ENCODE assay signal across 24 cellular contexts in genomic region chr14:66916421-66916820, GRCh38.
DNase-seq lines count a peak whose midpoint lies in the region; ATAC-seq, FAIRE-seq and TF ChIP-seq lines count a peak whose summit lies in the region.
"Had no signal": no experiment of that assay in that cellular context is flagged by ENCODE, and none has a peak within 500 bp of the region (broad histone marks: within the 10 kb centered on the region; RNA-seq: fewer than 3 reads in every experiment).

No MANE protein-coding gene starts in this region.

- H3K27me3 Mint-ChIP-seq in osteocyte (ENCODE audit: unreplicated experiment) = no peaks in the 10 kb centered on the region
- H3K27me3 Mint-ChIP-seq: B cell; CD4-positive, alpha-beta T cell had no signal

- peaks cover 5% of the 10 kb centered on the region for H3K36me3 Mint-ChIP-seq in osteocyte (ENCODE audit: unreplicated experiment)

- no peaks in the 10 kb centered on the region for H3K27me3 ChIP-seq in liver (ENCODE audit: control insufficient read depth in 4 of 4, insufficient read depth in 4 of 4, low read length in 3 of 4)
- H3K27me3 ChIP-seq in HepG2 (ENCODE audit: control insufficient read depth in 1 of 2, insufficient read depth in 2 of 2, low read length in 2 of 2) = no peaks in the 10 kb centered on the region
- no peaks in the 10 kb centered on the region for H3K27me3 ChIP-seq in PC-3 (ENCODE audit: low read length)
- H3K27me3 ChIP-seq: BLaER1 treated with 17β-estradiol and CSF1 and Interleukin-3, amounts not matched to agents 10 nM and 100 nM had no signal

- H3K79me2 ChIP-seq in HepG2 (ENCODE audit: insufficient read depth, low read length) (no peaks in the 10 kb centered on the region), PC-3 (ENCODE audit: low read length) (no peaks in the 10 kb centered on the region)

- TF ChIP-seq CTCF in liver (IDR thresholded peaks at IDR 0.05; ENCODE audit: low read depth, low read length, missing input control) = no peak
- no peak for TF ChIP-seq CTCF in HepG2 (CRISPR knock-in tag; IDR thresholded peaks at IDR 0.05)
- TF ChIP-seq CTCF in PC-3 (conservative IDR thresholded peaks at IDR 0.05; ENCODE audit: low read depth, low read length) = no peak
- no peak for TF ChIP-seq CTCF in osteocyte (IDR thresholded peaks at IDR 0.05)

- H3K4me1 ChIP-seq in liver (ENCODE audit: control insufficient read depth in 4 of 4, insufficient read depth in 4 of 4, low read length in 3 of 4) = peaks cover 5 to 14% (median 7%) of the 10 kb centered on the region in 4 donors
- H3K4me1 ChIP-seq in HepG2 (ENCODE audit: insufficient read depth, low read length) = peaks cover 23% of the 10 kb centered on the region
- no peaks in the 10 kb centered on the region for H3K4me1 ChIP-seq in PC-3 (ENCODE audit: insufficient read depth, low read length)
- H3K4me1 ChIP-seq: A549; BLaER1 treated with 17β-estradiol and CSF1 and Interleukin-3, amounts not matched to agents 10 nM and 100 nM had no signal

- H3K9me2 ChIP-seq in PC-3 (replicated peaks; ENCODE audit: low read length) = no peaks in the 10 kb centered on the region

- H3K9me3 Mint-ChIP-seq in osteocyte (ENCODE audit: unreplicated experiment) = peaks cover 4% of the 10 kb centered on the region

- intact Hi-C loops in HepG2 (cut with micrococcal nuclease; ENCODE audit: unreplicated experiment) (no loop called here), PC-3 (cut with micrococcal nuclease) (no loop called here)

- H3K27ac ChIP-seq in liver (ENCODE audit: low read depth in 1 of 2, low read length in 2 of 2) (no peak overlapping the region), HepG2 (ENCODE audit: extremely low read length, insufficient read depth, low read length) (no peak overlapping the region), PC-3 (ENCODE audit: low read length) (no peak overlapping the region)
- H3K27ac ChIP-seq: 22Rv1; A549; BLaER1 treated with 17β-estradiol and CSF1 and Interleukin-3, amounts not matched to agents 10 nM and 100 nM; C4-2B had no signal

- no peaks in the 10 kb centered on the region for H3K9me3 ChIP-seq in liver (ENCODE audit: control insufficient read depth in 4 of 4, low read length in 3 of 4)
- H3K9me3 ChIP-seq in HepG2 (ENCODE audit: low read length) = no peaks in the 10 kb centered on the region
- no peaks in the 10 kb centered on the region for H3K9me3 ChIP-seq in PC-3 (ENCODE audit: low read length)
- H3K9me3 ChIP-seq: A549; BLaER1 treated with 17β-estradiol and CSF1 and Interleukin-3, amounts not matched to agents 10 nM and 100 nM; Caco-2 had no signal

- no peak for FAIRE-seq in HepG2 (lab: Jason Lieb, UNC)
- peak; percentile 59 for FAIRE-seq in urothelium cell line (lab: Jason Lieb, UNC)
- FAIRE-seq: A549, D721Med, G401.6, GM12891, GM19239 had no signal

- H3K4me2 ChIP-seq in HepG2 (ENCODE audit: low read depth, low read length) (no peak overlapping the region), PC-3 (ENCODE audit: low read length) (no peak overlapping the region)
- H3K4me2 ChIP-seq: A549; BLaER1 treated with 17β-estradiol and CSF1 and Interleukin-3, amounts not matched to agents 10 nM and 100 nM had no signal

- TF ChIP-seq RAD21 in liver (IDR thresholded peaks at IDR 0.05) (no peak), HepG2 (CRISPR knock-in tag; IDR thresholded peaks at IDR 0.05) (no peak)

- H3K9ac ChIP-seq in liver (ENCODE audit: low read depth in 1 of 2, low read length in 2 of 2) = no peak overlapping the region
- no peak overlapping the region for H3K9ac ChIP-seq in HepG2 (ENCODE audit: insufficient read depth, low read depth, low read length)
- H3K9ac ChIP-seq in PC-3 (ENCODE audit: low read length) = no peak overlapping the region
- H3K9ac ChIP-seq: BLaER1 treated with 17β-estradiol and CSF1 and Interleukin-3, amounts not matched to agents 10 nM and 100 nM had no signal

- H4K20me1 ChIP-seq in HepG2 (ENCODE audit: insufficient read depth, low read length) (no peaks in the 10 kb centered on the region), PC-3 (ENCODE audit: low read length) (no peaks in the 10 kb centered on the region)
- H4K20me1 ChIP-seq: BLaER1 treated with 17β-estradiol and CSF1 and Interleukin-3, amounts not matched to agents 10 nM and 100 nM had no signal

- TF ChIP-seq POLR2A in HepG2 (IDR thresholded peaks at IDR 0.05; ENCODE audit: insufficient read depth in 1 of 2, low read depth in 2 of 2, low read length in 2 of 2) = no peak

- H2AFZ ChIP-seq in HepG2 (ENCODE audit: low read length) = no peak overlapping the region
- H2AFZ ChIP-seq in PC-3 (ENCODE audit: low read length) = no peak overlapping the region

- H3K36me3 ChIP-seq in liver (ENCODE audit: control insufficient read depth in 4 of 4, insufficient read depth in 3 of 4, low read depth in 1 of 4, low read length in 3 of 4) (peaks cover 0 to 3% (median 0%) of the 10 kb centered on the region in 4 donors), HepG2 (replicated peaks in 1 of 2; ENCODE audit: control insufficient read depth in 1 of 2, insufficient read depth in 2 of 2, low read length in 2 of 2) (no peaks in the 10 kb centered on the region), PC-3 (ENCODE audit: low read depth, low read length) (no peaks in the 10 kb centered on the region)

- no TSS peak for BruUV-seq in HepG2 (replicated peaks; lab: Mats Ljungman, UMichigan)
- BruUV-seq in PC-3 (replicated peaks; lab: Mats Ljungman, UMichigan) = TSS peak; percentile 21

- DNase-seq in HepG2 (ENCODE audit: low spot score) (no peak), PC-3 (no peak), left lobe of liver (ENCODE audit: low spot score) (no peak), urothelium cell line (ENCODE audit: low spot score) (no peak), NCI-H748 (lab: John Stamatoyannopoulos, UW; ENCODE audit: unreplicated experiment) (no peak), osteocyte (ENCODE audit: extremely low spot score, unreplicated experiment) (no peak)
- DNase-seq: AML-193; Caco-2; Calu3; CD4-positive, alpha-beta T cell; CD8-positive, alpha-beta T cell; DMS79 treated with DMSO at 0.1 percent for 48 hours; GF-D8 had no signal

- H3F3A ChIP-seq in PC-3 (ENCODE audit: low read length, unreplicated experiment) = no peaks in the 10 kb centered on the region

- H3K4me3 ChIP-seq in liver (ENCODE audit: low read depth in 1 of 3, low read length in 3 of 3) = no peak overlapping the region
- H3K4me3 ChIP-seq in HepG2 (replicated peaks in 1 of 3; ENCODE audit: insufficient read depth in 1 of 3, low read depth in 2 of 3, low read length in 3 of 3) = no peak overlapping the region
- no peak overlapping the region for H3K4me3 ChIP-seq in PC-3 (ENCODE audit: low read length)
- H3K4me3 ChIP-seq: A549; BLaER1 treated with 17β-estradiol and CSF1 and Interleukin-3, amounts not matched to agents 10 nM and 100 nM had no signal

- no peak for ATAC-seq in HepG2
- no peak for ATAC-seq in PC-3
- peak; percentile 81 for ATAC-seq in left lobe of liver
- no peak for ATAC-seq in HG03280 (IDR thresholded peaks at IDR 0.05; ENCODE audit: unreplicated experiment)
- ATAC-seq: A549; CD8-positive, alpha-beta T cell had no signal

- no peak overlapping the region for H3K4me3 Mint-ChIP-seq in osteocyte (ENCODE audit: unreplicated experiment)
- H3K4me3 Mint-ChIP-seq: B cell; CD4-positive, alpha-beta T cell; CD8-positive, alpha-beta T cell had no signal

- in situ Hi-C loops in HepG2 (cut with HindIII; ENCODE audit: extremely low pct_ligation_motif_present, low pct_unique_long_range_greater_than_20kb) = no loop called here

- peaks cover 5% of the 10 kb centered on the region for H3K4me1 Mint-ChIP-seq in osteocyte (ENCODE audit: unreplicated experiment)
- H3K4me1 Mint-ChIP-seq: B cell had no signal

- CTCF ChIA-PET in HepG2 (lab: Yijun Ruan, JAX; ENCODE audit: low intra/inter-chr PET ratio, low total read pairs) (no interaction called here), PC-3 (lab: Charles Lee) (no interaction called here)

- POLR2A ChIA-PET in HepG2 (lab: Yijun Ruan, JAX) (no interaction called here), PC-3 (lab: Charles Lee; ENCODE audit: unreplicated experiment) (no interaction called here)

- TF ChIP-seq EP300 in HepG2 (IDR thresholded peaks at IDR 0.05; ENCODE audit: low read depth in 2 of 2, low read length in 2 of 2) (no peak), HepG2 (CRISPR knock-in tag; IDR thresholded peaks at IDR 0.05; ENCODE audit: borderline replicate concordance) (no peak)

- H3K27ac Mint-ChIP-seq in osteocyte (ENCODE audit: unreplicated experiment) = no peak overlapping the region
- H3K27ac Mint-ChIP-seq: B cell; CD4-positive, alpha-beta T cell; CD8-positive, alpha-beta T cell had no signal

- WGBS in liver = 25% methylated on average over 1 of the region's 1 CpG
- 100% methylated on average over 1 of the region's 1 CpG for WGBS in HepG2 (ENCODE audit: low lambda C conversion rate)

TF ChIP-seq in liver, 16 proteins besides CTCF, POLR2A, EP300 and RAD21 (continues in another document):
- TF ChIP-seq HNF4A (conservative IDR thresholded peaks at IDR 0.05) (peak; percentile 28 to 55), SP1 (IDR thresholded peaks at IDR 0.05) (no peak)

TF ChIP-seq in HepG2, 621 proteins besides CTCF, POLR2A, EP300 and RAD21:
- TF ChIP-seq HDAC2 (CRISPR knock-in tag; IDR thresholded peaks at IDR 0.05) (no peak), NCOA1 (CRISPR knock-in tag; IDR thresholded peaks at IDR 0.05) (no peak), ZNF737 (CRISPR knock-in tag; IDR thresholded peaks at IDR 0.05; ENCODE audit: borderline replicate concordance) (no peak), ZNF580 (CRISPR knock-in tag; IDR thresholded peaks at IDR 0.05; ENCODE audit: borderline replicate concordance, low read depth) (no peak)
